Comparison of ENCODE assay signal across 22 cellular contexts in the genomic region with DNA sequence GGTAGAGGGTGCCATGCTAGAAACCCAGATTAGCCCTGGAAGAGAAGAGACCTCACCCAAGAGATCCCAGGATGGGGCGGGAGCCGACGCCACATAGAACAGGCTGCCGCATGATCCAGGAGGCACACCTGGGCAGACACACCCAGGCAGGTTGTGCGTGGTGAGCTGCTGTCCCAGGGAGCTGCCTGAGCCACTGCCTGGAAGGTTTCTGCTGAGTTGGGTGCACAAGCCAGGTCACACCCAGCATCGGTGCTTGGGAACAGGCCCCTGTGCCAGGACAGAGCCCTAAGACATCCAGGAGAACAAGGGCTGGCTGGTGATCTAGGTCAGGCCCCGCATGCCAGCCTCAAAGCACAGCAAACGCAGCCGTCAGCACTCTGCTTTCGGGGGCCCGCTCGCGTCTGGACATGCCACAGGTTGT. TPM values are rescaled to one million over a fixed set of nuclear protein-coding genes. Genes with fewer than 3 reads are reported as not detected.
DNase-seq lines count a peak whose midpoint lies in the region; FAIRE-seq and TF ChIP-seq lines count a peak whose summit lies in the region.
"Had no signal": no experiment of that assay in that cellular context is flagged by ENCODE, and none has a peak within 500 bp of the region (broad histone marks: within the 10 kb centered on the region; RNA-seq: fewer than 3 reads in every experiment).

No MANE protein-coding gene starts in this region.

- no peak overlapping the region for H2AFZ ChIP-seq in keratinocyte (ENCODE audit: control insufficient read depth, low read length)

- dilution Hi-C loops in keratinocyte (cut with MboI; ENCODE audit: extremely low pct_ligation_motif_present, low sequenced_read_pairs), result no loop called here

- H3K4me1 ChIP-seq in Peyer's patch (peaks cover 0 to 42% (median 6%) of the 10 kb centered on the region in 4 donors), keratinocyte (ENCODE audit: control insufficient read depth, extremely low read depth, insufficient read depth, low read length) (peaks cover 34% of the 10 kb centered on the region), suprapubic skin (peaks cover 71% of the 10 kb centered on the region)

- H3K27me3 ChIP-seq in Peyer's patch (no peaks in the 10 kb centered on the region), bronchial epithelial cell (ENCODE audit: control insufficient read depth, insufficient read depth, low read length) (no peaks in the 10 kb centered on the region), keratinocyte (ENCODE audit: control insufficient read depth, extremely low read depth, insufficient read depth, low read length) (no peaks in the 10 kb centered on the region), suprapubic skin (no peaks in the 10 kb centered on the region)

- TF ChIP-seq CTCF in Peyer's patch (IDR thresholded peaks at IDR 0.05), result no peak
- no peak for TF ChIP-seq CTCF in bronchial epithelial cell (IDR thresholded peaks at IDR 0.05; ENCODE audit: insufficient read depth, low read length, severe bottlenecking)
- TF ChIP-seq CTCF in keratinocyte (optimal IDR thresholded peaks at IDR 0.05 in 1 of 3, IDR thresholded peaks at IDR 0.05 in 1 of 3, conservative IDR thresholded peaks at IDR 0.05 in 1 of 3; ENCODE audit: extremely low read depth in 1 of 3, insufficient read depth in 2 of 3, low read length in 3 of 3), result no peak
- no peak for TF ChIP-seq CTCF in suprapubic skin (IDR thresholded peaks at IDR 0.05)

- peak in 2 of 3 donors; percentile 74 to 75 for DNase-seq in Peyer's patch
- DNase-seq in bronchial epithelial cell (ENCODE audit: low read depth), result peak; percentile 83
- DNase-seq in keratinocyte (ENCODE audit: low read depth, low spot score), result no peak
- DNase-seq in suprapubic skin (ENCODE audit: low spot score in 2 of 2), result peak in 1 of 2 donors; percentile 75
- DNase-seq in activated CD4-positive, alpha-beta T cell treated with anti-CD3 and anti-CD28 coated beads, Interleukin-2, amount 10 ng/mL, durations not matched to agents 7 days and 5 days, result no peak
- DNase-seq in SIG-M5 treated with dmso at 0.1 percent for 504 hours (lab: John Stamatoyannopoulos, UW; ENCODE audit: unreplicated experiment), result no peak
- no peak for DNase-seq in substantia nigra (lab: John Stamatoyannopoulos, UW)
- DNase-seq: Calu3; CD8-positive, alpha-beta memory T cell; DMS153; Karpas-422; NCI-H1694 treated with DMSO at 0.1 percent for 48 hours; NCI-H2081 treated with DMSO at 0.1 percent for 48 hours; NCI-H446; NCI-H526; OCI-M1; SHP77 had no signal

- CTCF ChIA-PET in activated CD4-positive, alpha-beta T cell treated with anti-CD3 and anti-CD28 coated beads, Interleukin-2, amount 10 ng/mL, durations not matched to agents 7 days and 5 days (lab: Charles Lee), result interaction anchor here (1.0 to 2.6 kb wide), 5 partner anchors 10 to 243 kb away, joined by 3 to 20 read pairs (median 11); a partner anchor contains a TSS

- no peak overlapping the region for H3K4me3 ChIP-seq in Peyer's patch
- H3K4me3 ChIP-seq in bronchial epithelial cell (ENCODE audit: low read depth, low read length), result no peak overlapping the region
- H3K4me3 ChIP-seq in keratinocyte (ENCODE audit: control insufficient read depth in 2 of 3, extremely low read depth in 1 of 3, insufficient read depth in 2 of 3, low read depth in 1 of 3, low read length in 3 of 3), result peak overlapping the region in 1 of 3 experiments; percentile 11
- no peak overlapping the region for H3K4me3 ChIP-seq in suprapubic skin
- H3K4me3 ChIP-seq: SK-N-MC had no signal

- 33% methylated on average over 11 of the region's 13 CpGs for WGBS in suprapubic skin

- H3K79me2 ChIP-seq in keratinocyte (ENCODE audit: control insufficient read depth, insufficient read depth, low read length), result peaks cover 2% of the 10 kb centered on the region

- H3K27ac ChIP-seq in Peyer's patch (peak overlapping the region in 2 of 4 donors; percentile 13 to 60), keratinocyte (ENCODE audit: control insufficient read depth, insufficient read depth, low read length) (peak overlapping the region; percentile 72), suprapubic skin (peak overlapping the region; percentile 83), substantia nigra (ENCODE audit: low read depth, low read length, poor library complexity, severe bottlenecking) (no peak overlapping the region)
- H3K27ac ChIP-seq: C4-2B, SK-N-MC had no signal

- H3K36me3 Mint-ChIP-seq in activated CD4-positive, alpha-beta T cell treated with anti-CD3 and anti-CD28 coated beads, Interleukin-2, amount 10 ng/mL, durations not matched to agents 7 days and 5 days (ENCODE audit: low read depth), result no peaks in the 10 kb centered on the region

- FAIRE-seq in bronchial epithelial cell (lab: Jason Lieb, UNC), result peak; percentile 89
- FAIRE-seq in keratinocyte (lab: Jason Lieb, UNC), result peak; percentile 95
- FAIRE-seq: A204.1, GM12891, H1 had no signal

- no peaks in the 10 kb centered on the region for H4K20me1 ChIP-seq in keratinocyte (ENCODE audit: control insufficient read depth, extremely low read depth, insufficient read depth, low read length)

- H3K9ac ChIP-seq in keratinocyte (ENCODE audit: control insufficient read depth, extremely low read depth, insufficient read depth, low read length), result peak overlapping the region; percentile 47

- H3K4me1 Mint-ChIP-seq in activated CD4-positive, alpha-beta T cell treated with anti-CD3 and anti-CD28 coated beads, Interleukin-2, amount 10 ng/mL, durations not matched to agents 7 days and 5 days, result peaks cover 7% of the 10 kb centered on the region

- TF ChIP-seq POLR2A in Peyer's patch (IDR thresholded peaks at IDR 0.05) (peak in 1 of 2 donors; percentile 25), suprapubic skin (IDR thresholded peaks at IDR 0.05) (no peak)

- H3K4me2 ChIP-seq in keratinocyte (ENCODE audit: control insufficient read depth, extremely low read depth, insufficient read depth, low read depth, low read length), result peak overlapping the region; percentile 51

- H3K27ac Mint-ChIP-seq in activated CD4-positive, alpha-beta T cell treated with anti-CD3 and anti-CD28 coated beads, Interleukin-2, amount 10 ng/mL, durations not matched to agents 7 days and 5 days, result no peak overlapping the region

- POLR2A ChIA-PET in activated CD4-positive, alpha-beta T cell treated with anti-CD3 and anti-CD28 coated beads, Interleukin-2, amount 10 ng/mL, durations not matched to agents 7 days and 5 days (lab: Charles Lee), result no interaction called here

- no peaks in the 10 kb centered on the region for H3K27me3 Mint-ChIP-seq in activated CD4-positive, alpha-beta T cell treated with anti-CD3 and anti-CD28 coated beads, Interleukin-2, amount 10 ng/mL, durations not matched to agents 7 days and 5 days
- H3K27me3 Mint-ChIP-seq: CD8-positive, alpha-beta memory T cell had no signal

- H3K9me3 Mint-ChIP-seq in activated CD4-positive, alpha-beta T cell treated with anti-CD3 and anti-CD28 coated beads, Interleukin-2, amount 10 ng/mL, durations not matched to agents 7 days and 5 days, result no peaks in the 10 kb centered on the region
- H3K9me3 Mint-ChIP-seq: CD8-positive, alpha-beta memory T cell had no signal

- no peaks in the 10 kb centered on the region for H3K9me3 ChIP-seq in Peyer's patch
- no peaks in the 10 kb centered on the region for H3K9me3 ChIP-seq in keratinocyte (ENCODE audit: control insufficient read depth, low read depth, low read length)
- no peaks in the 10 kb centered on the region for H3K9me3 ChIP-seq in suprapubic skin

- no peak for TF ChIP-seq EP300 in suprapubic skin (IDR thresholded peaks at IDR 0.05)

- no peaks in the 10 kb centered on the region for H3K9me1 ChIP-seq in keratinocyte (ENCODE audit: control insufficient read depth, extremely low read depth, insufficient read depth, low read length)

- H3K4me3 Mint-ChIP-seq in activated CD4-positive, alpha-beta T cell treated with anti-CD3 and anti-CD28 coated beads, Interleukin-2, amount 10 ng/mL, durations not matched to agents 7 days and 5 days, result no peak overlapping the region
- H3K4me3 Mint-ChIP-seq: CD8-positive, alpha-beta memory T cell had no signal

- H3K36me3 ChIP-seq in Peyer's patch, result peaks cover 0 to 20% (median 0%) of the 10 kb centered on the region in 3 donors
- H3K36me3 ChIP-seq in bronchial epithelial cell (ENCODE audit: control insufficient read depth, insufficient read depth, low read length), result peaks cover 13% of the 10 kb centered on the region
- H3K36me3 ChIP-seq in keratinocyte (ENCODE audit: control insufficient read depth in 2 of 2, extremely low read depth in 1 of 2, insufficient read depth in 2 of 2, low read length in 2 of 2), result peaks cover 19 to 21% of the 10 kb centered on the region in 2 experiments
- peaks cover 61% of the 10 kb centered on the region for H3K36me3 ChIP-seq in suprapubic skin

RNA-seq across cellular contexts. Expression of a gene that starts 40.2 kb away (rescaled TPM):
- 10 to 100 TPM; 24.0 to 30.5 (median 28.5) TPM for total RNA-seq in Peyer's patch
- 107 and 181 TPM in 2 replicates for total RNA-seq in bronchial epithelial cell
- polyA plus RNA-seq in keratinocyte, result 92.3 to 149 TPM (median 93.3 TPM) in 3 replicates
- 96.7 TPM for polyA plus RNA-seq in keratinocyte (2011; ENCODE audit: low read depth)
- polyA plus RNA-seq in keratinocyte (2011; cell fraction: cytosol; rRNA removed), result 70.9 and 118 TPM in 2 replicates
- polyA plus RNA-seq in keratinocyte (2011; cell fraction: nucleus; rRNA removed), result 34.7 and 38.3 TPM in 2 replicates
- polyA plus RNA-seq in keratinocyte (2012; ENCODE audit: low replicate concordance), result 108 and 142 TPM in 2 replicates
- 84.4 to 135 TPM (median 92.0 TPM) in 3 replicates for polyA minus RNA-seq in keratinocyte
- 118 TPM for polyA minus RNA-seq in keratinocyte (2011; cell fraction: cytosol; rRNA and poly(A)+ RNA removed)
- 11.9 and 21.5 TPM in 2 replicates for polyA minus RNA-seq in keratinocyte (2011; cell fraction: nucleus; rRNA and poly(A)+ RNA removed)
- 100 to 1,000 TPM; 197 to 538 (median 406) TPM for total RNA-seq in suprapubic skin
- 10 to 100 TPM; 12.2 to 13.9 TPM for total RNA-seq in activated CD4-positive, alpha-beta T cell treated with anti-CD3 and anti-CD28 coated beads, Interleukin-2, amount 10 ng/mL, durations not matched to agents 7 days and 5 days

RNA-seq across cellular contexts. Expression of a gene that starts 46.1 kb away (rescaled TPM):
- total RNA-seq in Peyer's patch, result 100 to 1,000 TPM in 2 of 4 donors, 10 to 100 TPM in 2; 47.9 to 107 (median 103) TPM
- total RNA-seq in bronchial epithelial cell, result 131 and 142 TPM in 2 replicates
- 79.1 to 263 TPM (median 90.3 TPM) in 3 replicates for polyA plus RNA-seq in keratinocyte
- 70.0 TPM for polyA plus RNA-seq in keratinocyte (2011; ENCODE audit: low read depth)
- 67.1 and 103 TPM in 2 replicates for polyA plus RNA-seq in keratinocyte (2011; cell fraction: cytosol; rRNA removed)
- polyA plus RNA-seq in keratinocyte (2011; cell fraction: nucleus; rRNA removed), result 424 and 491 TPM in 2 replicates
- 130 and 344 TPM in 2 replicates for polyA plus RNA-seq in keratinocyte (2012; ENCODE audit: low replicate concordance)
- polyA minus RNA-seq in keratinocyte, result 159 to 521 TPM (median 197 TPM) in 3 replicates
- 202 TPM for polyA minus RNA-seq in keratinocyte (2011; cell fraction: cytosol; rRNA and poly(A)+ RNA removed)
- 492 and 717 TPM in 2 replicates for polyA minus RNA-seq in keratinocyte (2011; cell fraction: nucleus; rRNA and poly(A)+ RNA removed)
- total RNA-seq in suprapubic skin, result 100 to 1,000 TPM; 118 to 202 (median 165) TPM
- total RNA-seq in activated CD4-positive, alpha-beta T cell treated with anti-CD3 and anti-CD28 coated beads, Interleukin-2, amount 10 ng/mL, durations not matched to agents 7 days and 5 days, result 100 to 1,000 TPM; 121 to 134 TPM

Comparison
In these comparisons a context has a peak if more than half of its experiments do, and no peak if none do; other contexts are left out.
1. DNase-seq: peak in Peyer's patch (2 of 3) and bronchial epithelial cell (single experiment); none in keratinocyte (single experiment), activated CD4-positive, alpha-beta T cell treated with anti-CD3 and anti-CD28 coated beads, Interleukin-2, amount 10 ng/mL, durations not matched to agents 7 days and 5 days (single experiment), SIG-M5 treated with dmso at 0.1 percent for 504 hours (single experiment) and substantia nigra (0 of 49).